ENCODE assay signal across 10 cellular contexts in genomic region chr2:173401716-173402326, GRCh38. TPM values are rescaled to one million over a fixed set of nuclear protein-coding genes. Genes with fewer than 3 reads are reported as not detected.
DNase-seq lines count a peak whose midpoint lies in the region; ATAC-seq and TF ChIP-seq lines count a peak whose summit lies in the region.
"Had no signal": no experiment of that assay in that cellular context is flagged by ENCODE, and none has a peak within 500 bp of the region (broad histone marks: within the 10 kb centered on the region; RNA-seq: fewer than 3 reads in every experiment).

No MANE protein-coding gene starts in this region.

- H3K27ac ChIP-seq in A673 (ENCODE audit: low read depth, low read length, poor library complexity, severe bottlenecking) (no peak overlapping the region), HUES6 (ENCODE audit: low read depth, low read length) (no peak overlapping the region), iPS-20b (ENCODE audit: low read length) (no peak overlapping the region)
- no peak overlapping the region for H3K27ac ChIP-seq in CD8-positive, alpha-beta T cell (ENCODE audit: low read depth, low read length)
- H3K27ac ChIP-seq: C4-2B, HL-60 had no signal

- peak; percentile 9 for DNase-seq in A673 (ENCODE audit: low spot score)
- DNase-seq in adipocyte (ENCODE audit: low read depth): peak; percentile 49
- no peak for DNase-seq in CD8-positive, alpha-beta T cell
- no peak for DNase-seq in mucosa of gallbladder (ENCODE audit: low spot score)
- no peak for DNase-seq in germinal center (ENCODE audit: low spot score)

- H3K27me3 Mint-ChIP-seq in CD8-positive, alpha-beta T cell (ENCODE audit: low read depth): peaks cover 56% of the 10 kb centered on the region

- H3K27me3 ChIP-seq in A673 (replicated peaks; ENCODE audit: insufficient read depth, low read depth, low read length, poor library complexity): peaks cover 42% of the 10 kb centered on the region
- H3K27me3 ChIP-seq in HUES6 (ENCODE audit: control insufficient read depth, insufficient read depth, low read length): peaks cover 7% of the 10 kb centered on the region
- peaks cover 19% of the 10 kb centered on the region for H3K27me3 ChIP-seq in adipocyte (replicated peaks; ENCODE audit: control insufficient read depth, insufficient read depth, low read length)
- H3K27me3 ChIP-seq in iPS-20b (ENCODE audit: insufficient read depth, low read length): peaks cover 20% of the 10 kb centered on the region
- peaks cover 10% of the 10 kb centered on the region for H3K27me3 ChIP-seq in CD8-positive, alpha-beta T cell (ENCODE audit: insufficient read depth, low read length)

- CTCF ChIA-PET in A673 (lab: Charles Lee): interaction anchor here (0.6 to 2.4 kb wide), 6 partner anchors 47 to 943 kb away, joined by 3 to 13 read pairs (median 6); no protein-coding TSS in a partner anchor
- CTCF ChIA-PET in CD8-positive, alpha-beta T cell (lab: Charles Lee): interaction anchor here (1.1 to 5.5 kb wide), 15 partner anchors 10 to 961 kb away, joined by 3 to 48 read pairs (median 4); no protein-coding TSS in a partner anchor

- ATAC-seq in CD8-positive, alpha-beta T cell: no peak
- ATAC-seq in GM18873 (IDR thresholded peaks at IDR 0.05; ENCODE audit: low FRiP score, unreplicated experiment): no peak

- H3K4me3 Mint-ChIP-seq in CD8-positive, alpha-beta T cell: no peak overlapping the region

- H3K9me3 ChIP-seq in A673 (ENCODE audit: low read depth, low read length, poor library complexity, severe bottlenecking) (no peaks in the 10 kb centered on the region), HUES6 (ENCODE audit: control insufficient read depth, insufficient read depth, low read depth, low read length) (no peaks in the 10 kb centered on the region), adipocyte (ENCODE audit: control insufficient read depth, low read length) (no peaks in the 10 kb centered on the region), iPS-20b (ENCODE audit: insufficient read depth, low read depth, low read length) (no peaks in the 10 kb centered on the region)
- H3K9me3 ChIP-seq in CD8-positive, alpha-beta T cell (ENCODE audit: low read length): no peaks in the 10 kb centered on the region

- H3K9ac ChIP-seq in HUES6 (ENCODE audit: low read length): no peak overlapping the region
- peak overlapping the region; percentile 54 for H3K9ac ChIP-seq in adipocyte (ENCODE audit: low read length)
- peak overlapping the region; percentile 38; the same call in 1 of the 2 replicates for H3K9ac ChIP-seq in iPS-20b (ENCODE audit: low read depth, low read length)

- H3K36me3 ChIP-seq in A673 (ENCODE audit: insufficient read depth, low read length, poor library complexity, severe bottlenecking) (no peaks in the 10 kb centered on the region), HUES6 (ENCODE audit: control insufficient read depth, insufficient read depth, low read length) (no peaks in the 10 kb centered on the region), adipocyte (ENCODE audit: control insufficient read depth, insufficient read depth, low read length, severe bottlenecking) (no peaks in the 10 kb centered on the region), iPS-20b (ENCODE audit: insufficient read depth, low read depth, low read length) (no peaks in the 10 kb centered on the region)
- H3K36me3 ChIP-seq in CD8-positive, alpha-beta T cell (ENCODE audit: insufficient read depth, low read length): no peaks in the 10 kb centered on the region

- TF ChIP-seq CTCF in A673 (conservative IDR thresholded peaks at IDR 0.05; ENCODE audit: low read depth, low read length): no peak
- TF ChIP-seq CTCF in CD8-positive, alpha-beta T cell (IDR thresholded peaks at IDR 0.05): no peak

- intact Hi-C loops in A673 (cut with micrococcal nuclease; ENCODE audit: unreplicated experiment): loop anchor here (2.0 to 10.0 kb wide), 4 partner anchors 47 to 939 kb away; no protein-coding TSS in a partner anchor
- intact Hi-C loops in CD8-positive, alpha-beta T cell (cut with DNase I, micrococcal nuclease): loop anchor here (1.0 to 10.0 kb wide), 6 partner anchors 47 to 1033 kb away; no protein-coding TSS in a partner anchor

- no peaks in the 10 kb centered on the region for H3K36me3 Mint-ChIP-seq in CD8-positive, alpha-beta T cell

- H3K4me3 ChIP-seq in A673 (ENCODE audit: low read depth, low read length, poor library complexity, severe bottlenecking): peak overlapping the region; percentile 13
- H3K4me3 ChIP-seq in HUES6 (ENCODE audit: low read depth, low read length): peak overlapping the region; percentile 63
- peak overlapping the region; percentile 72 for H3K4me3 ChIP-seq in adipocyte (ENCODE audit: low read length)
- H3K4me3 ChIP-seq in iPS-20b (ENCODE audit: low read length): peak overlapping the region; percentile 57
- H3K4me3 ChIP-seq in CD8-positive, alpha-beta T cell (ENCODE audit: low read depth, low read length): no peak overlapping the region

- no peaks in the 10 kb centered on the region for H3K9me3 Mint-ChIP-seq in CD8-positive, alpha-beta T cell

- POLR2A ChIA-PET in A673 (lab: Charles Lee; ENCODE audit: low non-redundant PET): no interaction called here
- POLR2A ChIA-PET in CD8-positive, alpha-beta T cell (lab: Charles Lee): no interaction called here

- BruUV-seq in A673 (replicated peaks; lab: Mats Ljungman, UMichigan): no TSS peak

- H3K4me1 Mint-ChIP-seq in CD8-positive, alpha-beta T cell (ENCODE audit: low read depth): peaks cover 4% of the 10 kb centered on the region

- no peak overlapping the region for H3K27ac Mint-ChIP-seq in CD8-positive, alpha-beta T cell

- H3K4me1 ChIP-seq in A673 (ENCODE audit: insufficient read depth, low read length, poor library complexity, severe bottlenecking): peaks cover 10% of the 10 kb centered on the region
- peaks cover 22% of the 10 kb centered on the region for H3K4me1 ChIP-seq in HUES6 (ENCODE audit: control insufficient read depth, insufficient read depth, low read length)
- peaks cover 5% of the 10 kb centered on the region for H3K4me1 ChIP-seq in adipocyte (ENCODE audit: control insufficient read depth, insufficient read depth, low read length)
- H3K4me1 ChIP-seq in iPS-20b (ENCODE audit: insufficient read depth, low read length): peaks cover 16% of the 10 kb centered on the region
- no peaks in the 10 kb centered on the region for H3K4me1 ChIP-seq in CD8-positive, alpha-beta T cell (ENCODE audit: insufficient read depth, low read length)

RNA-seq across cellular contexts. Expression of gene CDCA7, which starts 47.1 kb away (rescaled TPM):
- total RNA-seq in A673 (2021) (64.9 and 72.5 TPM in 2 replicates), mucosa of gallbladder (0.86 TPM)
- 1 to 10 TPM; 1.7 to 1.9 TPM for total RNA-seq in CD8-positive, alpha-beta T cell

Comparison
In these comparisons a context has a peak if more than half of its experiments do, and no peak if none do; other contexts are left out.
1. DNase-seq: peak in A673 (single experiment) and adipocyte (single experiment); none in CD8-positive, alpha-beta T cell (0 of 7), mucosa of gallbladder (single experiment) and germinal center (single experiment).
2. RNA of gene CDCA7, which starts 47.1 kb away (total RNA-seq): 64.9 to 72.5 TPM in A673; 1.7 to 1.9 TPM in CD8-positive, alpha-beta T cell and 0.86 TPM in mucosa of gallbladder (single experiment); every median in the first group is over 10 times any median in the second.